Comparison of ENCODE assay signal across 15 cellular contexts in the genomic region with DNA sequence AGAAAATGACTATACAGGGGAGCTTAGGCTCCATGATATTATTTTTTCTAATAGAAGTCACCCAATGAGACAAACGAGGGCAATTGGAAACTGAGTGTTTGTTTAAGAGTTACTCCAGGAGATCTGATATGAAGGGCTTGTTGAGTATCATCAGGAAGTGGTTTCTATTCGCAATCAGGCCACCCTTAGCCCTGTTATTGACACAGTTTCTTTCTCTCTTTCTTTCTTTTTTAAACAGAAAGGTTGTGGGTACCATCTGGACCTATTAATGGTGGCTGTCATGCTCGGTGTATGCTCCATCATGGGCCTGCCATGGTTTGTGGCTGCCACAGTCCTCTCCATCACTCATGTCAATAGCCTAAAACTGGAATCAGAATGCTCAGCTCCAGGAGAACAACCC.
DNase-seq lines count a peak whose midpoint lies in the region; ATAC-seq lines count a peak whose summit lies in the region.
"Had no signal": no experiment of that assay in that cellular context is flagged by ENCODE, and none has a peak within 500 bp of the region (broad histone marks: within the 10 kb centered on the region; RNA-seq: fewer than 3 reads in every experiment).

No MANE protein-coding gene starts in this region.

- H3K4me3 Mint-ChIP-seq in activated naive CD4-positive, alpha-beta T cell treated with anti-CD3 and anti-CD28 coated beads, Interleukin-2, amount 50 U/mL, for 24 hours, result peak overlapping the region; percentile 64
- H3K4me3 Mint-ChIP-seq: WTC11 had no signal

- no peaks in the 10 kb centered on the region for H3K27me3 Mint-ChIP-seq in activated naive CD4-positive, alpha-beta T cell treated with anti-CD3 and anti-CD28 coated beads, Interleukin-2, amount 50 U/mL, for 24 hours

- ATAC-seq in GM18517 (IDR thresholded peaks at IDR 0.05; ENCODE audit: unreplicated experiment), result no peak
- ATAC-seq: left colon, WTC11 had no signal

- no peaks in the 10 kb centered on the region for H3K9me3 Mint-ChIP-seq in activated naive CD4-positive, alpha-beta T cell treated with anti-CD3 and anti-CD28 coated beads, Interleukin-2, amount 50 U/mL, for 24 hours
- H3K9me3 Mint-ChIP-seq: WTC11 had no signal

- H3K4me1 Mint-ChIP-seq in activated naive CD4-positive, alpha-beta T cell treated with anti-CD3 and anti-CD28 coated beads, Interleukin-2, amount 50 U/mL, for 24 hours, result peaks cover 64% of the 10 kb centered on the region
- H3K4me1 Mint-ChIP-seq: WTC11 had no signal

- no peak for DNase-seq in activated naive CD4-positive, alpha-beta T cell (lab: John Stamatoyannopoulos, UW)
- peak; percentile 24 for DNase-seq in NCI-H345 (lab: John Stamatoyannopoulos, UW)
- peak; percentile 45 for DNase-seq in central memory CD4-positive, alpha-beta T cell
- no peak for DNase-seq in germinal center (ENCODE audit: low spot score)
- DNase-seq in SHP77 treated with DMSO at 0.1 percent for 48 hours (lab: John Stamatoyannopoulos, UW), result no peak
- DNase-seq in NCI-H526 treated with DMSO at 0.1 percent for 48 hours (lab: John Stamatoyannopoulos, UW), result no peak
- DNase-seq: anterior cingulate cortex; left colon; NCI-H187 treated with DMSO at 0.1 percent for 48 hours; ovary; stimulated activated CD4-positive, alpha-beta T cell treated with anti-CD3 and anti-CD28 coated beads, Interleukin-4, amount 100 ng/mL, for 1 hour; thyroid gland had no signal

- peaks cover 1% of the 10 kb centered on the region for H3K36me3 Mint-ChIP-seq in activated naive CD4-positive, alpha-beta T cell treated with anti-CD3 and anti-CD28 coated beads, Interleukin-2, amount 50 U/mL, for 24 hours
- H3K36me3 Mint-ChIP-seq: WTC11 had no signal

- peak overlapping the region; percentile 56 for H3K27ac Mint-ChIP-seq in activated naive CD4-positive, alpha-beta T cell treated with anti-CD3 and anti-CD28 coated beads, Interleukin-2, amount 50 U/mL, for 24 hours
- H3K27ac Mint-ChIP-seq: WTC11 had no signal

Comparison
In these comparisons a context has a peak if more than half of its experiments do, and no peak if none do; other contexts are left out.
1. DNase-seq: peak in NCI-H345 (single experiment) and central memory CD4-positive, alpha-beta T cell (single experiment); none in activated naive CD4-positive, alpha-beta T cell (0 of 4), germinal center (single experiment), SHP77 treated with DMSO at 0.1 percent for 48 hours (single experiment) and NCI-H526 treated with DMSO at 0.1 percent for 48 hours (single experiment).